8 cellular contexts compared by ENCODE assay signal in genomic region chr21:36976882-36977651, GRCh38. TPM values are rescaled to one million over a fixed set of nuclear protein-coding genes. Genes with fewer than 3 reads are reported as not detected.
A peak's percentile ranks its signal among the peaks of the same experiment; 100 is the strongest.
DNase-seq lines count a peak whose midpoint lies in the region; FAIRE-seq and TF ChIP-seq lines count a peak whose summit lies in the region.

No MANE protein-coding gene starts in this region.

- no peaks in the 10 kb centered on the region for H3K27me3 ChIP-seq in SU-DHL-6 (ENCODE audit: low read length)
- no peaks in the 10 kb centered on the region for H3K27me3 ChIP-seq in effector memory CD4-positive, alpha-beta T cell (replicated peaks; ENCODE audit: control insufficient read depth, insufficient read depth, low read length, poor library complexity, severe bottlenecking)

- H3K27ac ChIP-seq in HEK293 (ENCODE audit: extremely low read depth, low read depth, low read length), result no peak overlapping the region
- no peak overlapping the region for H3K27ac ChIP-seq in SU-DHL-6 (ENCODE audit: low read depth, low read length)
- H3K27ac ChIP-seq in effector memory CD4-positive, alpha-beta T cell (ENCODE audit: insufficient read depth, low read length, poor library complexity, severe bottlenecking), result no peak overlapping the region

- H3K9ac ChIP-seq in SU-DHL-6 (ENCODE audit: low read length), result no peak overlapping the region

- CTCF ChIA-PET in HEK293 (lab: Yijun Ruan, JAX), result interaction anchor here (0.6 to 5.3 kb wide), 41 partner anchors 10 to 1181 kb away, joined by 3 to 48 read pairs (median 4); partner anchors contain the start of gene HLCS

- H3K9me2 ChIP-seq in SU-DHL-6 (replicated peaks; ENCODE audit: insufficient read depth, low read length), result no peaks in the 10 kb centered on the region

- H3K4me2 ChIP-seq in SU-DHL-6 (ENCODE audit: low read depth, low read length, poor library complexity, severe bottlenecking), result no peak overlapping the region

- TF ChIP-seq CTCF in HEK293 (tag by site-specific recombination; IDR thresholded peaks at IDR 0.05) (peak; percentile 88), SU-DHL-6 (IDR thresholded peaks at IDR 0.05; ENCODE audit: insufficient read depth, low read length, poor library complexity, severe bottlenecking) (peak; percentile 40)

- POLR2A ChIA-PET in HEK293 (lab: Yijun Ruan, JAX), result interaction anchor here (1.0 to 1.4 kb wide), 3 partner anchors 11 to 33 kb away, joined by 4 to 7 read pairs (median 5); partner anchors contain the start of gene HLCS

- peak; percentile 97 for FAIRE-seq in A204.1 (lab: Jason Lieb, UNC)

- H3F3A ChIP-seq in SU-DHL-6 (ENCODE audit: insufficient read depth), result no peaks in the 10 kb centered on the region

- no peaks in the 10 kb centered on the region for H3K79me2 ChIP-seq in SU-DHL-6 (ENCODE audit: insufficient read depth, low read length)

- H3K36me3 ChIP-seq in HEK293 (ENCODE audit: control insufficient read depth in 2 of 2, insufficient read depth in 1 of 2, low read length in 2 of 2) (no peaks in the 10 kb centered on the region), SU-DHL-6 (ENCODE audit: low read length) (no peaks in the 10 kb centered on the region)
- H3K36me3 ChIP-seq in effector memory CD4-positive, alpha-beta T cell (ENCODE audit: control insufficient read depth, insufficient read depth, low read length), result no peaks in the 10 kb centered on the region

- DNase-seq in GM04504 (ENCODE audit: low read depth) (peak; percentile 62), NCI-H1436 (lab: John Stamatoyannopoulos, UW) (peak; percentile 70), dermis blood vessel endothelial cell (peak; percentile 89), midbrain (lab: John Stamatoyannopoulos, UW) (peak; percentile 14)
- no peak for DNase-seq in effector memory CD4-positive, alpha-beta T cell

- H3K9me3 ChIP-seq in HEK293 (ENCODE audit: control insufficient read depth, insufficient read depth, low read depth, low read length) (no peaks in the 10 kb centered on the region), SU-DHL-6 (ENCODE audit: insufficient read depth, low read length) (no peaks in the 10 kb centered on the region)
- H3K9me3 ChIP-seq in effector memory CD4-positive, alpha-beta T cell (ENCODE audit: control insufficient read depth, low read length), result no peaks in the 10 kb centered on the region

- no peak overlapping the region for H2AFZ ChIP-seq in SU-DHL-6 (ENCODE audit: low read depth, low read length, severe bottlenecking)

- H3K4me3 ChIP-seq in HEK293 (ENCODE audit: low read depth, low read length), result no peak overlapping the region
- H3K4me3 ChIP-seq in SU-DHL-6 (ENCODE audit: insufficient read depth, low read length, poor library complexity, severe bottlenecking), result no peak overlapping the region
- no peak overlapping the region for H3K4me3 ChIP-seq in effector memory CD4-positive, alpha-beta T cell (ENCODE audit: insufficient read depth, low read depth, low read length, poor library complexity, severe bottlenecking)

- no peaks in the 10 kb centered on the region for H4K20me1 ChIP-seq in SU-DHL-6 (ENCODE audit: low read depth, low read length)

- no peaks in the 10 kb centered on the region; the same call in none of the 2 replicates for H3K4me1 ChIP-seq in HEK293 (ENCODE audit: control insufficient read depth, insufficient read depth, low read length)
- H3K4me1 ChIP-seq in effector memory CD4-positive, alpha-beta T cell (ENCODE audit: control insufficient read depth, insufficient read depth, low read length, poor library complexity, severe bottlenecking), result peaks cover 6% of the 10 kb centered on the region

TF ChIP-seq in HEK293, 187 proteins besides CTCF, POLR2A, EP300 and RAD21 (continues in another document):
- TF ChIP-seq ATF2 (tag by site-specific recombination; IDR thresholded peaks at IDR 0.05; ENCODE audit: low read depth) (no peak), ZNF214 (tag by site-specific recombination; IDR thresholded peaks at IDR 0.05; ENCODE audit: borderline replicate concordance) (no peak), ZBTB20 (tag by site-specific recombination; IDR thresholded peaks at IDR 0.05) (0 out of 2 replicates have a peak, but pooled peaks have one; percentile 25), ZNF660 (tag by site-specific recombination; IDR thresholded peaks at IDR 0.05) (peak; percentile 54; the same call in 1 of the 2 replicates), ZNF629 (tag by site-specific recombination; IDR thresholded peaks at IDR 0.05) (0 out of 2 replicates have a peak, but pooled peaks have one; percentile 36), ZNF510 (tag by site-specific recombination; IDR thresholded peaks at IDR 0.05; ENCODE audit: insufficient replicate concordance) (no peak), ZNF146 (tag by site-specific recombination; IDR thresholded peaks at IDR 0.05) (no peak), PRDM10 (tag by site-specific recombination; IDR thresholded peaks at IDR 0.05) (peak; percentile 90), ZNF664 (tag by site-specific recombination; IDR thresholded peaks at IDR 0.05) (peak; percentile 99), ZBTB8A (tag by site-specific recombination; IDR thresholded peaks at IDR 0.05) (no peak), ZNF654 (tag by site-specific recombination; IDR thresholded peaks at IDR 0.05; ENCODE audit: low read depth) (peak; percentile 76)
- TF ChIP-seq, protein P1, sequence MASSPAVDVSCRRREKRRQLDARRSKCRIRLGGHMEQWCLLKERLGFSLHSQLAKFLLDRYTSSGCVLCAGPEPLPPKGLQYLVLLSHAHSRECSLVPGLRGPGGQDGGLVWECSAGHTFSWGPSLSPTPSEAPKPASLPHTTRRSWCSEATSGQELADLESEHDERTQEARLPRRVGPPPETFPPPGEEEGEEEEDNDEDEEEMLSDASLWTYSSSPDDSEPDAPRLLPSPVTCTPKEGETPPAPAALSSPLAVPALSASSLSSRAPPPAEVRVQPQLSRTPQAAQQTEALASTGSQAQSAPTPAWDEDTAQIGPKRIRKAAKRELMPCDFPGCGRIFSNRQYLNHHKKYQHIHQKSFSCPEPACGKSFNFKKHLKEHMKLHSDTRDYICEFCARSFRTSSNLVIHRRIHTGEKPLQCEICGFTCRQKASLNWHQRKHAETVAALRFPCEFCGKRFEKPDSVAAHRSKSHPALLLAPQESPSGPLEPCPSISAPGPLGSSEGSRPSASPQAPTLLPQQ (tag by site-specific recombination; IDR thresholded peaks at IDR 0.05), result peak; percentile 38; the same call in 1 of the 2 replicates
- TF ChIP-seq, protein P2, sequence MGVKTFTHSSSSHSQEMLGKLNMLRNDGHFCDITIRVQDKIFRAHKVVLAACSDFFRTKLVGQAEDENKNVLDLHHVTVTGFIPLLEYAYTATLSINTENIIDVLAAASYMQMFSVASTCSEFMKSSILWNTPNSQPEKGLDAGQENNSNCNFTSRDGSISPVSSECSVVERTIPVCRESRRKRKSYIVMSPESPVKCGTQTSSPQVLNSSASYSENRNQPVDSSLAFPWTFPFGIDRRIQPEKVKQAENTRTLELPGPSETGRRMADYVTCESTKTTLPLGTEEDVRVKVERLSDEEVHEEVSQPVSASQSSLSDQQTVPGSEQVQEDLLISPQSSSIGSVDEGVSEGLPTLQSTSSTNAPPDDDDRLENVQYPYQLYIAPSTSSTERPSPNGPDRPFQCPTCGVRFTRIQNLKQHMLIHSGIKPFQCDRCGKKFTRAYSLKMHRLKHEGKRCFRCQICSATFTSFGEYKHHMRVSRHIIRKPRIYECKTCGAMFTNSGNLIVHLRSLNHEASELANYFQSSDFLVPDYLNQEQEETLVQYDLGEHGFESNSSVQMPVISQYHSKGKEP (tag by site-specific recombination; IDR thresholded peaks at IDR 0.05), result peak; percentile 8; the same call in 1 of the 2 replicates

RNA-seq across cellular contexts. Expression of gene HLCS, which starts 10.6 kb away (rescaled TPM):
- 14.3 and 19.5 TPM in 2 replicates for total RNA-seq in dermis blood vessel endothelial cell

RNA-seq across cellular contexts. Expression of gene RIPPLY3, which starts 29.4 kb away (rescaled TPM):
- under 0.01 TPM in 1 of 2 replicates, not detected in the other for total RNA-seq in dermis blood vessel endothelial cell

Comparison
In these comparisons a context has a peak if more than half of its experiments do, and no peak if none do; other contexts are left out.
1. DNase-seq: peak in GM04504 (single experiment), NCI-H1436 (single experiment), dermis blood vessel endothelial cell (single experiment) and midbrain (single experiment); none in effector memory CD4-positive, alpha-beta T cell (0 of 3).